ENCODE assay signal across 15 cellular contexts in the genomic region with DNA sequence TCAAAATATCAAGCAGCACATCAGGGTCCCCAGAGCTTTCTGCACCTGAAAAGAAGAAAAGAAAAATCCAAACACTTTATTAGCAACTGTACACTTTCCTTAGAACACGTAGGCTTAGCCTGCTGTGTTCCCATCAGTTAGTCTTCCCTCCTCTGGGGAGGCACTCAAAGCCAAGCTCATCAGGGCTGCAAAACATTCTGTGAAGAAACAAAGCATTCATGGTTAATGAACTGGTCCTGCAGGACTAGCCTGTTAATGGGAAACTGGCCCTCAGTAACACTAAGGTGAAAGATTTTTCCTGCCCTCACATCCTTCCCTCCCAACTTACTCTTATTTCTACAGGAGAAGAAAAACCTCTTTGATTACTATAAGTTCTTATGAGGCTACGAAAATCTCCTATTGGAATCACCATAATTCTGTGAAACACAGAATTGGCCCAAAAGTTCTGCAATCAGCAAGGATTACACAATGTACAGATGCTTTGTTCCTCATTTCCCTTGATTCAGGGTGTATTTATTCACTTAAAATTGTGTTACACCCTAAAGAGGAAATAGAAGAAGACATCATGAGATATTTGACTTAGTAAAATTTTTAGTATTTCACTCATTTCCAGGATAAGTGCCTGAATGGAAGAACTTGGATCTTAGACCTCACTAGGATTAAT.
DNase-seq lines count a peak whose midpoint lies in the region; TF ChIP-seq lines count a peak whose summit lies in the region.
"Had no signal": no experiment of that assay in that cellular context is flagged by ENCODE, and none has a peak within 500 bp of the region (broad histone marks: within the 10 kb centered on the region; RNA-seq: fewer than 3 reads in every experiment).

No MANE protein-coding gene starts in this region.

- CTCF ChIA-PET in RWPE1 (lab: Yijun Ruan, JAX), result no interaction called here

- no CpG with 5 or more reads among the region's 2 CpGs for WGBS in mesendoderm (ENCODE audit: extremely low coverage, insufficient coverage, low lambda C conversion rate)

- no peaks in the 10 kb centered on the region for H3K9me3 ChIP-seq in Peyer's patch

- no peak overlapping the region for H3K9ac ChIP-seq in mesendoderm (ENCODE audit: low read length)

- H4K5ac ChIP-seq in mesendoderm (ENCODE audit: low read length), result no peak overlapping the region

- no peak overlapping the region for H3K4me2 ChIP-seq in mesendoderm (ENCODE audit: low read length)

- H3K36me3 ChIP-seq in mesendoderm (ENCODE audit: control insufficient read depth, insufficient read depth, low read length), result no peaks in the 10 kb centered on the region
- no peaks in the 10 kb centered on the region for H3K36me3 ChIP-seq in Peyer's patch

- no peak overlapping the region for H2BK120ac ChIP-seq in mesendoderm (ENCODE audit: low read depth, low read length)

- no peak overlapping the region for H2AK5ac ChIP-seq in mesendoderm (ENCODE audit: low read length)

- H3K27me3 ChIP-seq in mesendoderm (ENCODE audit: insufficient read depth, low read length, poor library complexity), result no peaks in the 10 kb centered on the region
- H3K27me3 ChIP-seq in Peyer's patch, result no peaks in the 10 kb centered on the region

- DNase-seq in ELF-1 (ENCODE audit: low read depth, low spot score), result peak; percentile 4
- DNase-seq in MV-4-11 (lab: John Stamatoyannopoulos, UW), result peak; percentile 58
- peak; percentile 62 for DNase-seq in SKM-1 treated with dmso at 0.1 percent for 144 hours (lab: John Stamatoyannopoulos, UW; ENCODE audit: unreplicated experiment)
- DNase-seq in mesendoderm, result peak; percentile 5
- no peak for DNase-seq in activated CD4-positive, CD25-positive, alpha-beta regulatory T cell (lab: John Stamatoyannopoulos, UW)
- no peak for DNase-seq in RWPE1 (ENCODE audit: low spot score)
- no peak for DNase-seq in Peyer's patch
- DNase-seq: CD4-positive, alpha-beta T cell; DMS79; GOT3; MM.1S; NCI-H1436 treated with DMSO at 0.1 percent for 48 hours; NCI-H2081 treated with DMSO at 0.1 percent for 48 hours; NCI-H345; NCI-H774 had no signal

- H2BK5ac ChIP-seq in mesendoderm (ENCODE audit: low read length), result no peak overlapping the region

- H3K4ac ChIP-seq in mesendoderm (ENCODE audit: low read depth, low read length), result no peak overlapping the region

- no peak overlapping the region for H3K27ac ChIP-seq in mesendoderm (ENCODE audit: low read depth, low read length)
- H3K27ac ChIP-seq in RWPE1, result no peak overlapping the region
- H3K27ac ChIP-seq in Peyer's patch, result no peak overlapping the region

- no peak overlapping the region for H3K23ac ChIP-seq in mesendoderm (ENCODE audit: low read length)

- H3K4me3 ChIP-seq in mesendoderm (ENCODE audit: low read length) (no peak overlapping the region), Peyer's patch (no peak overlapping the region)

- H3K4me1 ChIP-seq in mesendoderm (ENCODE audit: control insufficient read depth, low read depth, low read length), result no peaks in the 10 kb centered on the region
- no peaks in the 10 kb centered on the region for H3K4me1 ChIP-seq in Peyer's patch

- no peak for TF ChIP-seq CTCF in RWPE1 (conservative IDR thresholded peaks at IDR 0.05; ENCODE audit: low read depth)
- no peak for TF ChIP-seq CTCF in Peyer's patch (IDR thresholded peaks at IDR 0.05)

- no peaks in the 10 kb centered on the region for H3K79me1 ChIP-seq in mesendoderm (ENCODE audit: low read length)

- no peak overlapping the region for H4K8ac ChIP-seq in mesendoderm (ENCODE audit: low read depth, low read length)

- POLR2A ChIA-PET in RWPE1 (lab: Yijun Ruan, JAX; ENCODE audit: low non-redundant PET), result no interaction called here

- no peak overlapping the region for H3K18ac ChIP-seq in mesendoderm (ENCODE audit: low read length)

- H3K56ac ChIP-seq in mesendoderm (ENCODE audit: low read length), result no peak overlapping the region

- no peaks in the 10 kb centered on the region for H3K79me2 ChIP-seq in mesendoderm (ENCODE audit: control insufficient read depth, insufficient read depth, low read length)

- no peak for TF ChIP-seq POLR2A in Peyer's patch (IDR thresholded peaks at IDR 0.05)

- H2BK15ac ChIP-seq in mesendoderm (replicated peaks; ENCODE audit: low read depth), result no peak overlapping the region

Comparison
In these comparisons a context has a peak if more than half of its experiments do, and no peak if none do; other contexts are left out.
1. DNase-seq: peak in ELF-1 (single experiment), MV-4-11 (single experiment), SKM-1 treated with dmso at 0.1 percent for 144 hours (single experiment) and mesendoderm (single experiment); none in activated CD4-positive, CD25-positive, alpha-beta regulatory T cell (0 of 4), RWPE1 (single experiment) and Peyer's patch (0 of 3).